ENCODE assay signal across 10 cellular contexts in genomic region chr2:101699939-101700442, GRCh38. TPM values are rescaled to one million over a fixed set of nuclear protein-coding genes. Genes with fewer than 3 reads are reported as not detected.
DNase-seq lines count a peak whose midpoint lies in the region; ATAC-seq and TF ChIP-seq lines count a peak whose summit lies in the region.
"Had no signal": no experiment of that assay in that cellular context is flagged by ENCODE, and none has a peak within 500 bp of the region (broad histone marks: within the 10 kb centered on the region; RNA-seq: fewer than 3 reads in every experiment).

No MANE protein-coding gene starts in this region.

- no peak for TF ChIP-seq POLR2A in tibial nerve (IDR thresholded peaks at IDR 0.05)

- H3K9me3 ChIP-seq in liver (ENCODE audit: control insufficient read depth in 4 of 4, low read length in 3 of 4): no peaks in the 10 kb centered on the region
- no peaks in the 10 kb centered on the region for H3K9me3 ChIP-seq in tibial nerve
- no peaks in the 10 kb centered on the region for H3K9me3 ChIP-seq in Karpas-422 (ENCODE audit: low read length)

- peak overlapping the region; percentile 47 for H3K27ac ChIP-seq in brain microvascular endothelial cell
- peak overlapping the region; percentile 62 to 92 for H3K27ac ChIP-seq in liver (ENCODE audit: low read depth in 1 of 2, low read length in 2 of 2)
- peak overlapping the region; percentile 32 to 93 (median 74) for H3K27ac ChIP-seq in tibial nerve
- no peak overlapping the region for H3K27ac ChIP-seq in Karpas-422 (ENCODE audit: low read length)
- H3K27ac ChIP-seq: C4-2B had no signal

- no peak overlapping the region for H3K4me2 ChIP-seq in Karpas-422 (ENCODE audit: low read depth, low read length, poor library complexity, severe bottlenecking)

- peak in 1 of 2 donors; percentile 36 for TF ChIP-seq RAD21 in liver (IDR thresholded peaks at IDR 0.05)

- H3K79me2 ChIP-seq in Karpas-422 (ENCODE audit: low read length): no peaks in the 10 kb centered on the region

- H3K9me2 ChIP-seq in Karpas-422 (replicated peaks; ENCODE audit: insufficient read depth, low read length): no peaks in the 10 kb centered on the region

- no peaks in the 10 kb centered on the region for H4K20me1 ChIP-seq in Karpas-422 (ENCODE audit: insufficient read depth, low read depth, low read length)

- no peaks in the 10 kb centered on the region for H3K27me3 ChIP-seq in brain microvascular endothelial cell (replicated peaks)
- no peaks in the 10 kb centered on the region for H3K27me3 ChIP-seq in liver (ENCODE audit: control insufficient read depth in 4 of 4, insufficient read depth in 4 of 4, low read length in 3 of 4)
- no peaks in the 10 kb centered on the region for H3K27me3 ChIP-seq in tibial nerve
- H3K27me3 ChIP-seq in Karpas-422 (ENCODE audit: low read length): no peaks in the 10 kb centered on the region; the same call in 1 of the 2 replicates

- DNase-seq in NCI-H2107 treated with DMSO at 0.1 percent for 48 hours (lab: John Stamatoyannopoulos, UW; ENCODE audit: unreplicated experiment) (peak; percentile 16), NCI-H2107 (lab: John Stamatoyannopoulos, UW) (no peak), brain microvascular endothelial cell (no peak), tibial nerve (ENCODE audit: low spot score in 2 of 2) (no peak), RPMI8226 (no peak), Karpas-422 (no peak)

- H3K4me1 ChIP-seq in liver (ENCODE audit: control insufficient read depth in 4 of 4, insufficient read depth in 4 of 4, low read length in 3 of 4): peaks cover 3 to 37% (median 22%) of the 10 kb centered on the region in 4 donors
- peaks cover 0 to 63% (median 25%) of the 10 kb centered on the region in 4 donors for H3K4me1 ChIP-seq in tibial nerve
- H3K4me1 ChIP-seq in Karpas-422 (ENCODE audit: low read length): peaks cover 18% of the 10 kb centered on the region

- TF ChIP-seq CTCF in brain microvascular endothelial cell (IDR thresholded peaks at IDR 0.05; ENCODE audit: low read depth, low read length, missing control alignments): no peak
- no peak for TF ChIP-seq CTCF in liver (IDR thresholded peaks at IDR 0.05; ENCODE audit: low read depth, low read length, missing input control)
- no peak for TF ChIP-seq CTCF in tibial nerve (IDR thresholded peaks at IDR 0.05)

- peaks cover 5% of the 10 kb centered on the region for H3K36me3 ChIP-seq in brain microvascular endothelial cell (replicated peaks)
- H3K36me3 ChIP-seq in liver (ENCODE audit: control insufficient read depth in 4 of 4, insufficient read depth in 3 of 4, low read depth in 1 of 4, low read length in 3 of 4): no peaks in the 10 kb centered on the region
- no peaks in the 10 kb centered on the region for H3K36me3 ChIP-seq in tibial nerve
- H3K36me3 ChIP-seq in Karpas-422 (ENCODE audit: insufficient read depth, low read length): no peaks in the 10 kb centered on the region

- H2AFZ ChIP-seq in Karpas-422 (ENCODE audit: low read length): no peak overlapping the region

- no peak for TF ChIP-seq EP300 in tibial nerve (IDR thresholded peaks at IDR 0.05)

- H3K4me3 ChIP-seq in brain microvascular endothelial cell (ENCODE audit: low read depth, low read length) (peak overlapping the region; percentile 74), liver (ENCODE audit: low read depth in 1 of 3, low read length in 3 of 3) (peak overlapping the region; percentile 57 to 93 (median 91)), tibial nerve (peak overlapping the region; percentile 41 to 68 (median 66)), Karpas-422 (ENCODE audit: low read length) (no peak overlapping the region)

- in situ Hi-C loops in brain microvascular endothelial cell (cut with HindIII; ENCODE audit: low pct_ligation_motif_present, low sequenced_read_pairs): no loop called here

- ATAC-seq in GM19328 (IDR thresholded peaks at IDR 0.05; ENCODE audit: unreplicated experiment): no peak
- ATAC-seq: WTC11 had no signal

- 22% methylated on average over 8 of the region's 8 CpGs for WGBS in liver
- WGBS in tibial nerve, 2 donors: 17 to 21% methylated on average over 8 of the region's 8 CpGs

- H3K9ac ChIP-seq in liver (ENCODE audit: low read depth in 1 of 2, low read length in 2 of 2): peak overlapping the region in 1 of 2 donors; percentile 56
- H3K9ac ChIP-seq in Karpas-422 (ENCODE audit: low read length): no peak overlapping the region

TF ChIP-seq in liver, 16 proteins besides CTCF, POLR2A, EP300 and RAD21:
- TF ChIP-seq JUND (IDR thresholded peaks at IDR 0.05): peak in 1 of 2 donors; percentile 9
- TF ChIP-seq RXRA (IDR thresholded peaks at IDR 0.05): peak; percentile 28 to 29
- TF ChIP-seq EGR1 (IDR thresholded peaks at IDR 0.05; ENCODE audit: low read depth in 2 of 2): no peak
- peak; percentile 10 for TF ChIP-seq REST (IDR thresholded peaks at IDR 0.05)
- peak; percentile 66 for TF ChIP-seq YY1 (IDR thresholded peaks at IDR 0.05)
- no peak for TF ChIP-seq ZBTB33 (IDR thresholded peaks at IDR 0.05)
- TF ChIP-seq TAF1 (conservative IDR thresholded peaks at IDR 0.05): no peak
- no peak for TF ChIP-seq NR2F2 (IDR thresholded peaks at IDR 0.05)
- no peak for TF ChIP-seq HNF4G (IDR thresholded peaks at IDR 0.05)
- no peak for TF ChIP-seq HNF4A (conservative IDR thresholded peaks at IDR 0.05)
- TF ChIP-seq ATF3 (IDR thresholded peaks at IDR 0.05): no peak
- TF ChIP-seq GABPA (IDR thresholded peaks at IDR 0.05 in 1 of 2, conservative IDR thresholded peaks at IDR 0.05 in 1 of 2): no peak
- no peak for TF ChIP-seq SP1 (IDR thresholded peaks at IDR 0.05)
- no peak for TF ChIP-seq FOXA1 (IDR thresholded peaks at IDR 0.05)
- TF ChIP-seq MAX (IDR thresholded peaks at IDR 0.05): no peak
- TF ChIP-seq FOXA2 (IDR thresholded peaks at IDR 0.05): no peak
TF ChIP-seq in liver: peak in this region for 4.

RNA-seq across cellular contexts. Expression of gene MAP4K4, which starts 2.5 kb away (rescaled TPM):
- total RNA-seq in liver (10 to 100 TPM; 33.7 to 40.0 TPM), tibial nerve (10 to 100 TPM; 78.0 to 85.7 (median 84.4) TPM)
- polyA plus RNA-seq in liver: 10 to 100 TPM in 1 of 2 donors, 1 to 10 TPM in 1; 9.1 to 13.6 TPM
- total RNA-seq in Karpas-422 (2014; rRNA removed; shearing (Covaris generic); ENCODE audit: low replicate concordance): 2.7 and 4.5 TPM in 2 replicates
